24 cellular contexts compared by ENCODE assay signal in genomic region chr15:71551566-71551965, GRCh38.
"Had no signal": no experiment of that assay in that cellular context is flagged by ENCODE, and none has a peak within 500 bp of the region (broad histone marks: within the 10 kb centered on the region; RNA-seq: fewer than 3 reads in every experiment).

No MANE protein-coding gene starts in this region.

- H3K36me3 ChIP-seq: gastrocnemius medialis, neural progenitor cell, prostate gland, right atrium auricular region, stomach, tibial artery had no signal

- H3K4me1 ChIP-seq: prostate gland, testis, tibial artery had no signal

- H3K4me3 ChIP-seq: gastrocnemius medialis, hepatocyte, mucosa of descending colon, neural progenitor cell, prostate gland, right atrium auricular region, stomach, testis, tibial artery had no signal

- H3K27me3 ChIP-seq: gastrocnemius medialis, neural progenitor cell, right atrium auricular region, stomach, testis, tibial artery had no signal

- H3K9me3 ChIP-seq: gastrocnemius medialis, mucosa of descending colon, prostate gland, right atrium auricular region, stomach, testis had no signal

- DNase-seq: cortex of kidney; effector memory CD8-positive, alpha-beta T cell; erythroblast; foreskin fibroblast; gastrocnemius medialis; head of caudate nucleus; kidney; mesenchymal stem cell; mucosa of descending colon; naive thymus-derived CD4-positive, alpha-beta T cell; nucleus accumbens; stimulated activated CD4-positive, alpha-beta T cell treated with anti-CD3 and anti-CD28 coated beads, Interleukin-2, amount 100 ng/mL, for 24 hours; stimulated activated CD4-positive, alpha-beta T cell treated with anti-CD3 and anti-CD28 coated beads, Interleukin-4, amount 100 ng/mL, for 24 hours; stimulated activated naive CD4-positive, alpha-beta T cell treated with Interleukin-2 at 50 U/mL for 16 hours; stomach; testis; tibial artery had no signal

- ATAC-seq: effector memory CD8-positive, alpha-beta T cell; gastrocnemius medialis; left lobe of liver; mucosa of descending colon; naive thymus-derived CD4-positive, alpha-beta T cell; sciatic nerve; stimulated activated effector memory CD8-positive, alpha-beta T cell treated with anti-CD3 and anti-CD28 coated beads, Interleukin-12 subunit alpha, Interleukin-12 subunit beta, amount 100 ng/mL, for 72 hours had no signal

- H3K27ac ChIP-seq: gastrocnemius medialis, hepatocyte, neural progenitor cell, testis, tibial artery had no signal
